ENCODE assay signal across 10 cellular contexts in the genomic region with DNA sequence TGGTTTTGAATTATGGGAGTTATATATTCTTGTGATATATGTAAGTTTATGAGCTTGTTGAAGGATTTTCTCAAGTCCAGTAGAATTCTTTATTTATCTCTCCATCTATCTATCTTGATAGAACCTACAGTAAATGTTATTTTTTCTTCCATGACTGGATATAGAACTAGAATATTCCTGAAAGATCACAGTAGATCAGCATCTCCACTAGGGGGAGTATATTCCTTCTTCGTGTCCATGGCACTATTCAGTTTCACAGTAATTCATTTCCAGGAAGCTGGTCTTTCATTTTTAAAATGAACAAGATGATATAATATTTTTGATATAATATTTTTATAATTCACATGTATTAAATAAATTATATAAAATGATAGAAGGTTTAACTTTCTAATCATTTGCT. TPM values are rescaled to one million over a fixed set of nuclear protein-coding genes. Genes with fewer than 3 reads are reported as not detected.
DNase-seq lines count a peak whose midpoint lies in the region; ATAC-seq, FAIRE-seq and TF ChIP-seq lines count a peak whose summit lies in the region.
"Had no signal": no experiment of that assay in that cellular context is flagged by ENCODE, and none has a peak within 500 bp of the region (broad histone marks: within the 10 kb centered on the region; RNA-seq: fewer than 3 reads in every experiment).

No MANE protein-coding gene starts in this region.

- no peak overlapping the region for H4K91ac ChIP-seq in H1 (replicated peaks; ENCODE audit: insufficient read length, low read length)

- no peak overlapping the region for H3K4me2 ChIP-seq in SK-N-SH
- no peak overlapping the region for H3K4me2 ChIP-seq in H1 (ENCODE audit: insufficient read depth in 1 of 2, low read depth in 2 of 2, low read length in 2 of 2)
- H3K4me2 ChIP-seq: BLaER1 treated with 17β-estradiol and CSF1 and Interleukin-3, amounts not matched to agents 10 nM and 100 nM had no signal

- H3K23ac ChIP-seq in H1 (ENCODE audit: insufficient read length) = no peak overlapping the region

- CTCF ChIA-PET in SK-N-SH (lab: Yijun Ruan, JAX) (interaction anchor here (0.5 to 2.6 kb wide), 16 partner anchors 9 to 1776 kb away, joined by 3 to 26 read pairs (median 3); no protein-coding TSS in a partner anchor), H1 (lab: Charles Lee; ENCODE audit: partially characterized antibody) (interaction anchor here (0.6 to 2.2 kb wide), 24 partner anchors 9 to 751 kb away, joined by 3 to 10 read pairs (median 3); no protein-coding TSS in a partner anchor)

- H3K36me3 ChIP-seq in SK-N-SH (replicated peaks in 1 of 2; ENCODE audit: control insufficient read depth in 1 of 2, insufficient read depth in 2 of 2, low read length in 1 of 2) (no peaks in the 10 kb centered on the region), H1 (ENCODE audit: control insufficient read depth in 2 of 4, insufficient read depth in 4 of 4, low read length in 3 of 4) (no peaks in the 10 kb centered on the region)
- H3K36me3 ChIP-seq: BLaER1 treated with 17β-estradiol and CSF1 and Interleukin-3, amounts not matched to agents 10 nM and 100 nM had no signal

- POLR2A ChIA-PET in SK-N-SH (lab: Yijun Ruan, JAX) (no interaction called here), H1 (lab: Charles Lee; ENCODE audit: partially characterized antibody) (no interaction called here)

- H2AFZ ChIP-seq in SK-N-SH (ENCODE audit: low read depth) (no peak overlapping the region), H1 (ENCODE audit: low read length) (no peak overlapping the region)

- H4K8ac ChIP-seq in H1 (ENCODE audit: extremely low read depth, insufficient read depth, low read length) = no peak overlapping the region

- H3K79me2 ChIP-seq in SK-N-SH (ENCODE audit: insufficient read depth) = no peaks in the 10 kb centered on the region
- H3K79me2 ChIP-seq in H1 (ENCODE audit: control insufficient read depth in 1 of 2, insufficient read depth in 2 of 2, low read length in 2 of 2) = no peaks in the 10 kb centered on the region

- FAIRE-seq in H1 (lab: Jason Lieb, UNC) = no peak
- no peak for FAIRE-seq in GM19239 (lab: Jason Lieb, UNC)

- DNase-seq in SK-N-SH (peak; percentile 17), NCI-H526 treated with DMSO at 0.1 percent for 48 hours (lab: John Stamatoyannopoulos, UW) (peak; percentile 12), H1 (ENCODE audit: low read depth in 1 of 2, low spot score in 2 of 2) (no peak), superior temporal gyrus (ENCODE audit: extremely low spot score) (peak; percentile 47), GM19239 (ENCODE audit: insufficient read length, low spot score) (no peak)
- no peak for DNase-seq in activated CD4-positive, CD25-positive, alpha-beta regulatory T cell (lab: John Stamatoyannopoulos, UW)
- DNase-seq in stimulated activated naive B cell treated with anti-CD40 and anti-IgM and Interleukin-4, amounts not matched to agents 10 μg/mL and 1 μg/mL and 100 μg/mL, for 72 hours = no peak

- no peak overlapping the region for H3K56ac ChIP-seq in H1 (replicated peaks; ENCODE audit: insufficient read length, low read depth, low read length)

- H3K4me3 Mint-ChIP-seq in stimulated activated naive B cell treated with anti-CD40 and anti-IgM and Interleukin-4, amounts not matched to agents 10 μg/mL and 1 μg/mL and 100 μg/mL, for 72 hours = no peak overlapping the region
- H3K4me3 Mint-ChIP-seq: stimulated activated naive CD8-positive, alpha-beta T cell treated with anti-CD3 and anti-CD28 coated beads, Interleukin-15, Interleukin-2, amounts not matched to agents 100 ng/mL and 50 ng/mL, for 24 hours had no signal

- no peak overlapping the region for H3K4ac ChIP-seq in H1 (replicated peaks; ENCODE audit: insufficient read length, low read depth, low read length)

- no peak overlapping the region for H3K27ac ChIP-seq in SK-N-SH (ENCODE audit: low read depth in 2 of 2, low read length in 1 of 2)
- no peak overlapping the region for H3K27ac ChIP-seq in H1 (ENCODE audit: low read depth, low read length)
- H3K27ac ChIP-seq: BLaER1 treated with 17β-estradiol and CSF1 and Interleukin-3, amounts not matched to agents 10 nM and 100 nM had no signal

- H3K79me1 ChIP-seq in H1 (ENCODE audit: low read depth, low read length) = no peaks in the 10 kb centered on the region

- no peak overlapping the region for H2AK5ac ChIP-seq in H1 (ENCODE audit: low read depth, low read length)

- no peaks in the 10 kb centered on the region for H3K9me2 ChIP-seq in SK-N-SH

- no peak overlapping the region for H3K18ac ChIP-seq in H1 (ENCODE audit: extremely low read depth, low read length)

- no peak overlapping the region for H3K14ac ChIP-seq in H1 (ENCODE audit: insufficient read length)

- H3K23me2 ChIP-seq in H1 (ENCODE audit: low read depth, low read length) = peaks cover 2% of the 10 kb centered on the region; the same call in 1 of the 2 replicates

- H3K9me3 Mint-ChIP-seq in stimulated activated naive B cell treated with anti-CD40 and anti-IgM and Interleukin-4, amounts not matched to agents 10 μg/mL and 1 μg/mL and 100 μg/mL, for 72 hours = no peaks in the 10 kb centered on the region
- H3K9me3 Mint-ChIP-seq: stimulated activated naive CD8-positive, alpha-beta T cell treated with anti-CD3 and anti-CD28 coated beads, Interleukin-15, Interleukin-2, amounts not matched to agents 100 ng/mL and 50 ng/mL, for 24 hours had no signal

- H2BK120ac ChIP-seq in H1 (replicated peaks; ENCODE audit: low read depth, low read length) = no peak overlapping the region

- H2BK12ac ChIP-seq in H1 (ENCODE audit: low read depth, low read length) = no peak overlapping the region

- H3K4me1 Mint-ChIP-seq in stimulated activated naive B cell treated with anti-CD40 and anti-IgM and Interleukin-4, amounts not matched to agents 10 μg/mL and 1 μg/mL and 100 μg/mL, for 72 hours = peaks cover 6 to 36% of the 10 kb centered on the region in 2 donors

- no peaks in the 10 kb centered on the region for H3K27me3 Mint-ChIP-seq in stimulated activated naive B cell treated with anti-CD40 and anti-IgM and Interleukin-4, amounts not matched to agents 10 μg/mL and 1 μg/mL and 100 μg/mL, for 72 hours
- H3K27me3 Mint-ChIP-seq: stimulated activated naive CD8-positive, alpha-beta T cell treated with anti-CD3 and anti-CD28 coated beads, Interleukin-15, Interleukin-2, amounts not matched to agents 100 ng/mL and 50 ng/mL, for 24 hours had no signal

- no peaks in the 10 kb centered on the region for H3K4me1 ChIP-seq in SK-N-SH (ENCODE audit: control insufficient read depth in 1 of 2, insufficient read depth in 2 of 2, low read depth in 1 of 2, low read length in 1 of 2)
- H3K4me1 ChIP-seq in H1 (replicated peaks in 1 of 4; ENCODE audit: control insufficient read depth in 3 of 4, insufficient read depth in 4 of 4, low read length in 3 of 4) = no peaks in the 10 kb centered on the region

- H3K27me3 ChIP-seq in SK-N-SH (ENCODE audit: insufficient read depth) = no peaks in the 10 kb centered on the region
- H3K27me3 ChIP-seq in H1 (replicated peaks in 1 of 4; ENCODE audit: control insufficient read depth in 3 of 4, extremely low read depth in 1 of 4, insufficient read depth in 3 of 4, low read length in 3 of 4) = no peaks in the 10 kb centered on the region
- H3K27me3 ChIP-seq: BLaER1 treated with 17β-estradiol and CSF1 and Interleukin-3, amounts not matched to agents 10 nM and 100 nM had no signal

- no peak overlapping the region for H2BK5ac ChIP-seq in H1 (ENCODE audit: low read depth, low read length)

- no peak for TF ChIP-seq POLR2A in H1 (IDR thresholded peaks at IDR 0.05; ENCODE audit: control extremely low read depth in 1 of 2, low read depth in 2 of 2, low read length in 2 of 2)

- no peaks in the 10 kb centered on the region for H3K36me3 Mint-ChIP-seq in stimulated activated naive B cell treated with anti-CD40 and anti-IgM and Interleukin-4, amounts not matched to agents 10 μg/mL and 1 μg/mL and 100 μg/mL, for 72 hours

- H2BK15ac ChIP-seq in H1 (ENCODE audit: low read length) = no peak overlapping the region

- no peak overlapping the region for H4K5ac ChIP-seq in H1 (ENCODE audit: insufficient read length, low read depth, low read length)

- no peaks in the 10 kb centered on the region for H3F3A ChIP-seq in SK-N-SH (replicated peaks; ENCODE audit: insufficient read depth)

- TF ChIP-seq CTCF in SK-N-SH (IDR thresholded peaks at IDR 0.05) (peak; percentile 66), H1 (IDR thresholded peaks at IDR 0.05; ENCODE audit: control extremely low read depth in 1 of 3, insufficient read depth in 1 of 3, low read depth in 1 of 3, low read length in 3 of 3) (peak in 2 of 3 experiments; percentile 10 to 53; a peak in 2 of 4 replicates)

- H3K9me3 ChIP-seq in SK-N-SH (no peaks in the 10 kb centered on the region), H1 (ENCODE audit: insufficient read depth in 2 of 2, low read depth in 1 of 2, low read length in 1 of 2) (no peaks in the 10 kb centered on the region)
- H3K9me3 ChIP-seq: BLaER1 treated with 17β-estradiol and CSF1 and Interleukin-3, amounts not matched to agents 10 nM and 100 nM had no signal

- no peak overlapping the region for H3K9ac ChIP-seq in SK-N-SH
- H3K9ac ChIP-seq in H1 (replicated peaks in 1 of 4; ENCODE audit: extremely low read depth in 1 of 4, low read depth in 3 of 4, low read length in 3 of 4) = no peak overlapping the region
- H3K9ac ChIP-seq: BLaER1 treated with 17β-estradiol and CSF1 and Interleukin-3, amounts not matched to agents 10 nM and 100 nM had no signal

- H3K27ac Mint-ChIP-seq in stimulated activated naive B cell treated with anti-CD40 and anti-IgM and Interleukin-4, amounts not matched to agents 10 μg/mL and 1 μg/mL and 100 μg/mL, for 72 hours = no peak overlapping the region
- H3K27ac Mint-ChIP-seq: stimulated activated naive CD8-positive, alpha-beta T cell treated with anti-CD3 and anti-CD28 coated beads, Interleukin-15, Interleukin-2, amounts not matched to agents 100 ng/mL and 50 ng/mL, for 24 hours had no signal

- H2BK20ac ChIP-seq in H1 (ENCODE audit: low read length) = no peak overlapping the region

- no peak for TF ChIP-seq EP300 in SK-N-SH (IDR thresholded peaks at IDR 0.05; ENCODE audit: borderline replicate concordance in 1 of 2, low read depth in 1 of 2, low read length in 1 of 2)
- no peak for TF ChIP-seq EP300 in H1 (IDR thresholded peaks at IDR 0.05; ENCODE audit: borderline replicate concordance in 1 of 2, low read depth in 2 of 2, low read length in 2 of 2)

- no peak for TF ChIP-seq RAD21 in SK-N-SH (IDR thresholded peaks at IDR 0.05; ENCODE audit: low read length)
- TF ChIP-seq RAD21 in H1 (IDR thresholded peaks at IDR 0.05 in 1 of 2, conservative IDR thresholded peaks at IDR 0.05 in 1 of 2; ENCODE audit: low read depth in 2 of 2, low read length in 2 of 2) = peak; percentile 47 to 50; a peak in 3 of 4 replicates

- WGBS in SK-N-SH (ENCODE audit: low lambda C conversion rate) = 0% methylated on average over 1 of the region's 1 CpG
- 11% methylated on average over 1 of the region's 1 CpG; no CpG with 5 or more reads in 1 of the 2 experiments for WGBS in H1 (ENCODE audit: extremely low coverage in 1 of 2, insufficient coverage in 1 of 2, insufficient read length in 1 of 2, insufficient replicate concordance in 2 of 2, low coverage in 1 of 2, low lambda C conversion rate in 2 of 2, missing lambda C conversion rate in 1 of 2), 2 experiments

- no peak for ATAC-seq in SK-N-SH treated with all-trans-retinoic acid at 6 μM for 48 hours
- no peak for ATAC-seq in stimulated activated naive B cell treated with anti-CD40 and anti-IgM and Interleukin-4, amounts not matched to agents 10 μg/mL and 1 μg/mL and 100 μg/mL, for 72 hours (replicated peaks)

- no peak overlapping the region for H3K4me3 ChIP-seq in SK-N-SH (ENCODE audit: low read depth in 2 of 2, low read length in 1 of 2)
- no peak overlapping the region for H3K4me3 ChIP-seq in H1 (ENCODE audit: extremely low read depth in 1 of 4, insufficient read depth in 2 of 4, low read depth in 3 of 4, low read length in 4 of 4)
- H3K4me3 ChIP-seq: BLaER1 treated with 17β-estradiol and CSF1 and Interleukin-3, amounts not matched to agents 10 nM and 100 nM had no signal

- H4K20me1 ChIP-seq in SK-N-SH (ENCODE audit: insufficient read depth) = no peaks in the 10 kb centered on the region
- H4K20me1 ChIP-seq in H1 (replicated peaks in 1 of 2; ENCODE audit: control insufficient read depth in 1 of 2, insufficient read depth in 2 of 2, low read length in 2 of 2) = no peaks in the 10 kb centered on the region
- H4K20me1 ChIP-seq: BLaER1 treated with 17β-estradiol and CSF1 and Interleukin-3, amounts not matched to agents 10 nM and 100 nM had no signal

RNA-seq across cellular contexts. Expression of a gene that starts 18.8 kb away (rescaled TPM):
- polyA plus RNA-seq in SK-N-SH (2012; rRNA removed) (0.03 TPM in 1 of 2 replicates, not detected in the other), H1 (2011; rRNA removed) (not detected in 2 replicates)
- polyA plus RNA-seq in SK-N-SH (2012; cell fraction: cytosol; rRNA removed) = 0.01 TPM in 2 replicates
- not detected in 2 replicates for polyA plus RNA-seq in SK-N-SH (2012; cell fraction: nucleus; rRNA removed)
- total RNA-seq in H1 (2021; fragmentation: NEBNext Ultra II Directional; extraction: Animal tissue kit (Norgen Biotek cat#: 25700)) = not detected in 2 replicates
- polyA plus RNA-seq in H1 (2011; cell fraction: cytosol; rRNA removed) = not detected
- polyA plus RNA-seq in H1 (2011; cell fraction: nucleus; rRNA removed) = not detected
- not detected in 4 replicates for polyA plus RNA-seq in H1 (2012, experiment 1 of 2)
- not detected for polyA plus RNA-seq in H1 (2012, experiment 2 of 2)
- not detected for polyA plus RNA-seq in H1 (2013, experiment 1 of 2)
- polyA plus RNA-seq in H1 (2013, experiment 2 of 2) = not detected
- not detected in 2 replicates for polyA minus RNA-seq in H1 (2011; rRNA and poly(A)+ RNA removed)
- polyA minus RNA-seq in H1 (2011; cell fraction: cytosol; rRNA and poly(A)+ RNA removed) = not detected
- polyA minus RNA-seq in H1 (2011; cell fraction: nucleus; rRNA and poly(A)+ RNA removed) = not detected

Comparison
In these comparisons a context has a peak if more than half of its experiments do, and no peak if none do; other contexts are left out.
1. DNase-seq: peak in SK-N-SH (single experiment), NCI-H526 treated with DMSO at 0.1 percent for 48 hours (single experiment) and superior temporal gyrus (single experiment); none in H1 (0 of 2), activated CD4-positive, CD25-positive, alpha-beta regulatory T cell (0 of 4), GM19239 (single experiment) and stimulated activated naive B cell treated with anti-CD40 and anti-IgM and Interleukin-4, amounts not matched to agents 10 μg/mL and 1 μg/mL and 100 μg/mL, for 72 hours (single experiment).